In genomic region chr10:31317171-31317570, GRCh38 we compare ENCODE assay signal across 15 cellular contexts. TPM values are rescaled to one million over a fixed set of nuclear protein-coding genes. Genes with fewer than 3 reads are reported as not detected.
DNase-seq lines count a peak whose midpoint lies in the region; ATAC-seq and TF ChIP-seq lines count a peak whose summit lies in the region.
"Had no signal": no experiment of that assay in that cellular context is flagged by ENCODE, and none has a peak within 500 bp of the region (broad histone marks: within the 10 kb centered on the region; RNA-seq: fewer than 3 reads in every experiment).

No MANE protein-coding gene starts in this region.

- H3K4me3 Mint-ChIP-seq in T-cell (peak overlapping the region in 2 of 3 donors; percentile 23 to 40), immature natural killer cell (peak overlapping the region; percentile 40 to 100 (median 98))

- H3K36me3 ChIP-seq in left ventricle myocardium inferior: no peaks in the 10 kb centered on the region
- H3K36me3 ChIP-seq in heart left ventricle: no peaks in the 10 kb centered on the region
- H3K36me3 ChIP-seq: HAP-1 had no signal

- no peaks in the 10 kb centered on the region for H3K27me3 ChIP-seq in left ventricle myocardium inferior (ENCODE audit: low read depth)
- H3K27me3 ChIP-seq in heart left ventricle: no peaks in the 10 kb centered on the region

- H3K4me3 ChIP-seq in left ventricle myocardium inferior (no peak overlapping the region), heart left ventricle (no peak overlapping the region)
- H3K4me3 ChIP-seq: lung had no signal

- H3K9me3 ChIP-seq in left ventricle myocardium inferior (replicated peaks) (no peaks in the 10 kb centered on the region), heart left ventricle (peaks cover 0 to 5% (median 0%) of the 10 kb centered on the region in 12 donors)
- H3K9me3 ChIP-seq: HAP-1 had no signal

- intact Hi-C loops in left ventricle myocardium inferior (cut with micrococcal nuclease) (no loop called here), heart left ventricle (cut with DNase I) (loop anchor here in 8 of 10 donors (5.0 to 10.0 kb wide), 13 partner anchors 148 to 562 kb away; partner anchors contain the start of gene ZNF438 (in 4 of the 8))

- no peak for ATAC-seq in heart left ventricle
- no peak for ATAC-seq in T-cell (replicated peaks in 1 of 4)
- no peak for ATAC-seq in GM19467 (IDR thresholded peaks at IDR 0.05; ENCODE audit: unreplicated experiment)
- no peak for ATAC-seq in HG02970 (IDR thresholded peaks at IDR 0.05; ENCODE audit: low FRiP score, unreplicated experiment)
- no peak for ATAC-seq in GM19328 (IDR thresholded peaks at IDR 0.05; ENCODE audit: unreplicated experiment)
- no peak for ATAC-seq in HG02981 (IDR thresholded peaks at IDR 0.05; ENCODE audit: unreplicated experiment)

- H3K27me3 Mint-ChIP-seq in T-cell: no peaks in the 10 kb centered on the region
- H3K27me3 Mint-ChIP-seq in immature natural killer cell (ENCODE audit: low read depth in 3 of 3): peaks cover 10 to 22% (median 17%) of the 10 kb centered on the region in 3 donors

- H3K36me3 Mint-ChIP-seq in T-cell: no peaks in the 10 kb centered on the region
- H3K36me3 Mint-ChIP-seq in immature natural killer cell: no peaks in the 10 kb centered on the region

- 89 to 96% (median 94%) methylated on average over 5 of the region's 5 CpGs for WGBS in heart left ventricle, 4 donors

- peaks cover 24 to 40% (median 26%) of the 10 kb centered on the region in 3 donors for H3K4me1 Mint-ChIP-seq in T-cell
- peaks cover 33 to 35% of the 10 kb centered on the region in 2 donors for H3K4me1 Mint-ChIP-seq in immature natural killer cell

- H3K27ac ChIP-seq in left ventricle myocardium inferior (replicated peaks): peak overlapping the region; percentile 98
- H3K27ac ChIP-seq in heart left ventricle: no peak overlapping the region

- CTCF ChIA-PET in T-cell (lab: Charles Lee): no interaction called here

- TF ChIP-seq CTCF in left ventricle myocardium inferior (IDR thresholded peaks at IDR 0.05; ENCODE audit: borderline replicate concordance) (no peak), heart left ventricle (IDR thresholded peaks at IDR 0.05) (no peak)

- DNase-seq in left ventricle myocardium inferior (no peak), heart left ventricle (no peak), T-cell (no peak), immature natural killer cell (no peak)
- DNase-seq: central memory CD4-positive, alpha-beta T cell; NCI-H1436; NCI-H524 treated with DMSO at 0.1 percent for 48 hours; posterior cingulate gyrus; SHP77 had no signal

- POLR2A ChIA-PET in T-cell (lab: Charles Lee): no interaction called here

- H3K9me3 Mint-ChIP-seq in T-cell (no peaks in the 10 kb centered on the region), immature natural killer cell (no peaks in the 10 kb centered on the region)

- H3K27ac Mint-ChIP-seq in T-cell (peak overlapping the region; percentile 3 to 24), immature natural killer cell (peak overlapping the region in 5 of 6 donors; percentile 15 to 80 (median 46))

- H3K4me1 ChIP-seq in left ventricle myocardium inferior (peaks cover 40% of the 10 kb centered on the region), heart left ventricle (peaks cover 0 to 28% (median 7%) of the 10 kb centered on the region in 12 donors)

- no peak for TF ChIP-seq POLR2A in heart left ventricle (IDR thresholded peaks at IDR 0.05)

RNA-seq across cellular contexts. Expression of gene ZEB1, which starts 1.8 kb away (rescaled TPM):
- total RNA-seq in left ventricle myocardium inferior (85.4 TPM), heart left ventricle (100 to 1,000 TPM in 3 of 9 donors, 10 to 100 TPM in 6; 74.0 to 135 (median 95.9) TPM), T-cell (100 to 1,000 TPM in 1 of 5 donors, 10 to 100 TPM in 4; 39.9 to 125 (median 48.4) TPM)
- polyA plus RNA-seq in heart left ventricle (10 to 100 TPM; 15.4 to 19.4 TPM), immature natural killer cell (10 to 100 TPM in 2 of 3 donors, 1 to 10 TPM in 1; 8.4 to 17.5 (median 14.6) TPM)
